10 cellular contexts compared by ENCODE assay signal in the genomic region with DNA sequence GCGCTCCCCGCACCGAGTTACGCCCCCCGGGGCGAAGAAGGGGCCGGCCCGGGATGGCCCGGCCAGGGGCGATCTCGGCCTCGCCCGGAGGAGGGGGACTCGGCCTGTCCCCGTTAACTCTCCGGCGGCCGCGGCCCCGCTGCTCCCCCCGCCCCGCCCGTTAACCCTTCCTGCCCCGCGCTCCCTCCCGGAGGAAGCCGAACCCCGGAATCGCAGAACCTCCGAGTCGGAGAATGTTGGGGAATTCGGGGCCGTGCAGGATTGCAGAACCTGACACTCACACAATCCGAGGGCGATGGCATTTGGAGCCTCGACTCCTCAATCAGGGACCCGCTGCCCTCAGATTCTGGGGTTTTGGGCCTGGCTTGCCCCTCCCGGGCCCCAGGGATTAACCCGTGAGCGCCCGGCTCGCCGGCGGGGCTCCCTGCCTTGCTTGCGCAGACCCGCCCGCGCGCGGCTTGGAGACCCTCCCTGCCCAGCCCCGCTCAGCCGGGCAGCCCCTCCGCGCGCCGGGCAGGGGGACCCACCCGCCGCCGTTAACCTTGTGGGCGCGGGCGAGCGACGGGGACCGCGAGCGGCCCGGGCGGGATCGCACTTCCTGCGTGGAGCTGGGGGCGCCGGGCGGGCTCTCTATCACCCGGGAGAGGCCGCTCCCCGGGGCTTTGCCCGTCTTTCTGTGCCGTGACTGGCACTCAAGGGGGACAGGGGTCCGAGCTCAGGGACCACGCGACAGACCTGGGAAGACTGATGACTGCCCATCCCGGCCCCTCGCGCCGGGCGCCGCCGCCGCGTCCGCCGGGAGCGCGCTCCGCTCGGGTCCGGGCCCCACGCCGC. TPM values are rescaled to one million over a fixed set of nuclear protein-coding genes. Genes with fewer than 3 reads are reported as not detected.
DNase-seq lines count a peak whose midpoint lies in the region; ATAC-seq, FAIRE-seq and TF ChIP-seq lines count a peak whose summit lies in the region.
"Had no signal": no experiment of that assay in that cellular context is flagged by ENCODE, and none has a peak within 500 bp of the region (broad histone marks: within the 10 kb centered on the region; RNA-seq: fewer than 3 reads in every experiment).

No MANE protein-coding gene starts in this region.

- POLR2A ChIA-PET in activated CD8-positive, alpha-beta T cell treated with anti-CD3 and anti-CD28 coated beads, Interleukin-2, amount 10 ng/mL, durations not matched to agents 7 days and 5 days (lab: Charles Lee) = no interaction called here
- POLR2A ChIA-PET in activated CD8-positive, alpha-beta T cell treated with anti-CD3 and anti-CD28 coated beads for 36 hours (lab: Charles Lee) = interaction anchor here (1.2 kb wide), 1 partner anchor 12 kb away, joined by 3 read pairs; no protein-coding TSS in a partner anchor

- H3K27me3 ChIP-seq in bronchial epithelial cell (ENCODE audit: control insufficient read depth, insufficient read depth, low read length) = peaks cover 24% of the 10 kb centered on the region
- peaks cover 23% of the 10 kb centered on the region for H3K27me3 ChIP-seq in mesendoderm (ENCODE audit: insufficient read depth, low read length, poor library complexity)
- peaks cover 0 to 64% of the 10 kb centered on the region in 2 donors for H3K27me3 ChIP-seq in tibial nerve
- peaks cover 24% of the 10 kb centered on the region for H3K27me3 ChIP-seq in adrenal gland

- H3K9me3 ChIP-seq in tibial nerve (no peaks in the 10 kb centered on the region), adrenal gland (replicated peaks in 1 of 3) (no peaks in the 10 kb centered on the region)

- H3K4me1 Mint-ChIP-seq in activated CD8-positive, alpha-beta T cell treated with anti-CD3 and anti-CD28 coated beads, Interleukin-2, amount 10 ng/mL, durations not matched to agents 7 days and 5 days (ENCODE audit: low read depth) = peaks cover 5% of the 10 kb centered on the region
- peaks cover 8% of the 10 kb centered on the region for H3K4me1 Mint-ChIP-seq in activated CD8-positive, alpha-beta T cell treated with anti-CD3 and anti-CD28 coated beads for 36 hours (ENCODE audit: low read depth)

- no peak overlapping the region for H4K8ac ChIP-seq in mesendoderm (ENCODE audit: low read depth, low read length)

- no peak for TF ChIP-seq POLR2A in tibial nerve (IDR thresholded peaks at IDR 0.05)
- TF ChIP-seq POLR2A in adrenal gland (IDR thresholded peaks at IDR 0.05) = no peak

- TF ChIP-seq CTCF in activated CD8-positive, alpha-beta T cell treated with anti-CD3 and anti-CD28 coated beads for 36 hours (IDR thresholded peaks at IDR 0.05) = no peak
- TF ChIP-seq CTCF in bronchial epithelial cell (IDR thresholded peaks at IDR 0.05; ENCODE audit: insufficient read depth, low read length, severe bottlenecking) (no peak), tibial nerve (IDR thresholded peaks at IDR 0.05) (no peak), adrenal gland (IDR thresholded peaks at IDR 0.05) (no peak)

- peaks cover under 1% of the 10 kb centered on the region for H3K4me1 ChIP-seq in mesendoderm (ENCODE audit: control insufficient read depth, low read depth, low read length)
- H3K4me1 ChIP-seq in tibial nerve = peaks cover 0 to 29% (median 6%) of the 10 kb centered on the region in 4 donors
- peaks cover 0 to 6% of the 10 kb centered on the region in 2 donors for H3K4me1 ChIP-seq in adrenal gland (replicated peaks in 1 of 2)
- H3K4me1 ChIP-seq: foreskin keratinocyte had no signal

- H3K27ac ChIP-seq in mesendoderm (ENCODE audit: low read depth, low read length) = no peak overlapping the region
- peak overlapping the region in 2 of 4 donors; percentile 19 to 58 for H3K27ac ChIP-seq in tibial nerve
- peak overlapping the region in 1 of 5 donors; percentile 63 for H3K27ac ChIP-seq in adrenal gland
- H3K27ac ChIP-seq: foreskin keratinocyte had no signal

- peak overlapping the region; percentile 49 for H3K56ac ChIP-seq in mesendoderm (ENCODE audit: low read length)

- H3K4me3 Mint-ChIP-seq in activated CD8-positive, alpha-beta T cell treated with anti-CD3 and anti-CD28 coated beads, Interleukin-2, amount 10 ng/mL, durations not matched to agents 7 days and 5 days = no peak overlapping the region
- H3K4me3 Mint-ChIP-seq in activated CD8-positive, alpha-beta T cell treated with anti-CD3 and anti-CD28 coated beads for 36 hours = no peak overlapping the region

- H2BK15ac ChIP-seq in mesendoderm (replicated peaks; ENCODE audit: low read depth) = no peak overlapping the region

- H3K36me3 Mint-ChIP-seq in activated CD8-positive, alpha-beta T cell treated with anti-CD3 and anti-CD28 coated beads, Interleukin-2, amount 10 ng/mL, durations not matched to agents 7 days and 5 days (ENCODE audit: low read depth) = no peaks in the 10 kb centered on the region
- no peaks in the 10 kb centered on the region for H3K36me3 Mint-ChIP-seq in activated CD8-positive, alpha-beta T cell treated with anti-CD3 and anti-CD28 coated beads for 36 hours (ENCODE audit: low read depth)
- H3K36me3 Mint-ChIP-seq: CD4-positive, CD25-positive, alpha-beta regulatory T cell had no signal

- H4K5ac ChIP-seq in mesendoderm (ENCODE audit: low read length) = no peak overlapping the region

- CTCF ChIA-PET in activated CD8-positive, alpha-beta T cell treated with anti-CD3 and anti-CD28 coated beads, Interleukin-2, amount 10 ng/mL, durations not matched to agents 7 days and 5 days (lab: Charles Lee) = no interaction called here
- CTCF ChIA-PET in activated CD8-positive, alpha-beta T cell treated with anti-CD3 and anti-CD28 coated beads for 36 hours (lab: Charles Lee) = interaction anchor here (1.1 to 1.3 kb wide), 2 partner anchors 43 to 77 kb away, joined by 5 read pairs; no protein-coding TSS in a partner anchor

- no peak for DNase-seq in activated CD8-positive, alpha-beta T cell treated with anti-CD3 and anti-CD28 coated beads, Interleukin-2, amount 10 ng/mL, durations not matched to agents 7 days and 5 days
- DNase-seq in activated CD8-positive, alpha-beta T cell treated with anti-CD3 and anti-CD28 coated beads for 36 hours = no peak
- DNase-seq in bronchial epithelial cell (ENCODE audit: low read depth) (no peak), mesendoderm (no peak), tibial nerve (ENCODE audit: low spot score in 2 of 2) (no peak), adrenal gland (no peak)
- no peak for DNase-seq in activated CD4-positive, CD25-positive, alpha-beta regulatory T cell (lab: John Stamatoyannopoulos, UW)
- DNase-seq: CD4-positive, CD25-positive, alpha-beta regulatory T cell; foreskin keratinocyte had no signal

- H3K27ac Mint-ChIP-seq in activated CD8-positive, alpha-beta T cell treated with anti-CD3 and anti-CD28 coated beads, Interleukin-2, amount 10 ng/mL, durations not matched to agents 7 days and 5 days = no peak overlapping the region
- no peak overlapping the region for H3K27ac Mint-ChIP-seq in activated CD8-positive, alpha-beta T cell treated with anti-CD3 and anti-CD28 coated beads for 36 hours

- peak overlapping the region; percentile 80 for H3K4me2 ChIP-seq in mesendoderm (ENCODE audit: low read length)

- no CpG with 5 or more reads among the region's 100 CpGs for WGBS in mesendoderm (ENCODE audit: extremely low coverage, insufficient coverage, low lambda C conversion rate)
- WGBS in tibial nerve, 2 donors = 2 to 3% methylated on average over 8 to 70 of the region's 100 CpGs
- WGBS in adrenal gland, 4 donors = 0 to 3% (median 0%) methylated on average over 2 to 100 of the region's 100 CpGs

- H3K79me2 ChIP-seq in mesendoderm (ENCODE audit: control insufficient read depth, insufficient read depth, low read length) = no peaks in the 10 kb centered on the region

- H3K4ac ChIP-seq in mesendoderm (ENCODE audit: low read depth, low read length) = no peak overlapping the region

- peak overlapping the region; percentile 48 for H3K9ac ChIP-seq in mesendoderm (ENCODE audit: low read length)

- H3K9me3 Mint-ChIP-seq in activated CD8-positive, alpha-beta T cell treated with anti-CD3 and anti-CD28 coated beads, Interleukin-2, amount 10 ng/mL, durations not matched to agents 7 days and 5 days (ENCODE audit: insufficient read depth) = no peaks in the 10 kb centered on the region
- H3K9me3 Mint-ChIP-seq in activated CD8-positive, alpha-beta T cell treated with anti-CD3 and anti-CD28 coated beads for 36 hours = no peaks in the 10 kb centered on the region

- H2BK5ac ChIP-seq in mesendoderm (ENCODE audit: low read length) = no peak overlapping the region

- intact Hi-C loops in activated CD8-positive, alpha-beta T cell treated with anti-CD3 and anti-CD28 coated beads for 36 hours (cut with micrococcal nuclease) = no loop called here
- intact Hi-C loops in adrenal gland (cut with DNase I) = no loop called here

- H3K36me3 ChIP-seq in bronchial epithelial cell (ENCODE audit: control insufficient read depth, insufficient read depth, low read length) = no peaks in the 10 kb centered on the region
- H3K36me3 ChIP-seq in mesendoderm (ENCODE audit: control insufficient read depth, insufficient read depth, low read length) = no peaks in the 10 kb centered on the region
- no peaks in the 10 kb centered on the region for H3K36me3 ChIP-seq in tibial nerve
- no peaks in the 10 kb centered on the region for H3K36me3 ChIP-seq in adrenal gland (replicated peaks in 1 of 2)

- H2AK5ac ChIP-seq in mesendoderm (ENCODE audit: low read length) = no peak overlapping the region

- no peak for FAIRE-seq in bronchial epithelial cell (lab: Jason Lieb, UNC)

- peaks cover 36% of the 10 kb centered on the region for H3K27me3 Mint-ChIP-seq in activated CD8-positive, alpha-beta T cell treated with anti-CD3 and anti-CD28 coated beads, Interleukin-2, amount 10 ng/mL, durations not matched to agents 7 days and 5 days (ENCODE audit: low read depth)
- H3K27me3 Mint-ChIP-seq in activated CD8-positive, alpha-beta T cell treated with anti-CD3 and anti-CD28 coated beads for 36 hours = peaks cover 22% of the 10 kb centered on the region

- H3K79me1 ChIP-seq in mesendoderm (ENCODE audit: low read length) = no peaks in the 10 kb centered on the region

- no peak overlapping the region for H3K18ac ChIP-seq in mesendoderm (ENCODE audit: low read length)

- ATAC-seq in activated CD8-positive, alpha-beta T cell treated with anti-CD3 and anti-CD28 coated beads, Interleukin-2, amount 10 ng/mL, durations not matched to agents 7 days and 5 days = peak; percentile 9
- ATAC-seq in activated CD8-positive, alpha-beta T cell treated with anti-CD3 and anti-CD28 coated beads for 36 hours = no peak
- ATAC-seq in GM21528 (IDR thresholded peaks at IDR 0.05; ENCODE audit: low FRiP score, unreplicated experiment) = no peak
- ATAC-seq: foreskin keratinocyte had no signal

- no peak overlapping the region for H2BK120ac ChIP-seq in mesendoderm (ENCODE audit: low read depth, low read length)

- no peak for TF ChIP-seq EP300 in tibial nerve (IDR thresholded peaks at IDR 0.05)

- H3K4me3 ChIP-seq in bronchial epithelial cell (ENCODE audit: low read depth, low read length) = peak overlapping the region; percentile 14
- peak overlapping the region; percentile 20 for H3K4me3 ChIP-seq in mesendoderm (ENCODE audit: low read length)
- H3K4me3 ChIP-seq in tibial nerve = peak overlapping the region; percentile 37 to 72 (median 40)
- peak overlapping the region in 1 of 4 donors; percentile 68 for H3K4me3 ChIP-seq in adrenal gland

- no peak overlapping the region for H3K23ac ChIP-seq in mesendoderm (ENCODE audit: low read length)

RNA-seq across cellular contexts. Expression of gene BEGAIN, which starts 18.8 kb away (rescaled TPM):
- 1 to 10 TPM in 1 of 2 experiments, under 1 TPM in 1; 0.70 to 1.2 TPM for total RNA-seq in activated CD8-positive, alpha-beta T cell treated with anti-CD3 and anti-CD28 coated beads, Interleukin-2, amount 10 ng/mL, durations not matched to agents 7 days and 5 days
- total RNA-seq in activated CD8-positive, alpha-beta T cell treated with anti-CD3 and anti-CD28 coated beads for 36 hours = 1 to 10 TPM; 5.5 to 6.0 TPM
- total RNA-seq in bronchial epithelial cell = 0.51 and 1.1 TPM in 2 replicates
- 0.69 TPM for polyA plus RNA-seq in mesendoderm (2013, experiment 1 of 2)
- polyA plus RNA-seq in mesendoderm (2013, experiment 2 of 2) = 0.81 TPM
- 10 to 100 TPM in 2 of 4 donors, 1 to 10 TPM in 2; 9.6 to 17.0 (median 11.6) TPM for total RNA-seq in tibial nerve
- total RNA-seq in adrenal gland = 1 to 10 TPM in 7 of 8 donors, under 1 TPM in 1; 0.60 to 9.4 (median 2.7) TPM
- polyA plus RNA-seq in adrenal gland = 10 to 100 TPM in 2 of 3 donors, 1 to 10 TPM in 1; 2.5 to 59.0 (median 13.7) TPM
